1 cellular context compared by ENCODE assay signal in the genomic region with DNA sequence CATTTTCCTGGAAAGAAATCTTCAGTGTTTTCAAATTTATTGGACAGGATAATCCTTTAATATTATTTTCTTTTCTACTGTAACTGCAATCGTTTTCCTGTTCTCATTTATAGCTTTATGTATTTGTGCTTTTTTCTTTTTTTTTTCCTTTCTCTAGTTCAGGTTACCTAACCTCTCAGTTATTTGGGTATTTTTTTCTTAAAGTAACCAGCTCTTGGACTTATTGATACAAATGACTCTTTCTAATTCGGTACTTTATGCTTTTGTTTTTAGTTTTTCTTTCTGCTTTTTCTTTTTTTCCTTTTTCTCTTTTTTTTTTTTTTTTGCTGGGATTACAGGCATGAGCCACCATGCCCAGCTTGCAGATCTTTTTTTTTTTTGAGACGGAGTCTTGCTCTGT.
TF ChIP-seq lines count a peak whose summit lies in the region.

No MANE protein-coding gene starts in this region.

TF ChIP-seq in HEK293, 187 proteins besides CTCF, POLR2A, EP300 and RAD21 (continued from another document):
- TF ChIP-seq ZNF248 (tag by site-specific recombination; IDR thresholded peaks at IDR 0.05) = no peak
- TF ChIP-seq, protein P1, sequence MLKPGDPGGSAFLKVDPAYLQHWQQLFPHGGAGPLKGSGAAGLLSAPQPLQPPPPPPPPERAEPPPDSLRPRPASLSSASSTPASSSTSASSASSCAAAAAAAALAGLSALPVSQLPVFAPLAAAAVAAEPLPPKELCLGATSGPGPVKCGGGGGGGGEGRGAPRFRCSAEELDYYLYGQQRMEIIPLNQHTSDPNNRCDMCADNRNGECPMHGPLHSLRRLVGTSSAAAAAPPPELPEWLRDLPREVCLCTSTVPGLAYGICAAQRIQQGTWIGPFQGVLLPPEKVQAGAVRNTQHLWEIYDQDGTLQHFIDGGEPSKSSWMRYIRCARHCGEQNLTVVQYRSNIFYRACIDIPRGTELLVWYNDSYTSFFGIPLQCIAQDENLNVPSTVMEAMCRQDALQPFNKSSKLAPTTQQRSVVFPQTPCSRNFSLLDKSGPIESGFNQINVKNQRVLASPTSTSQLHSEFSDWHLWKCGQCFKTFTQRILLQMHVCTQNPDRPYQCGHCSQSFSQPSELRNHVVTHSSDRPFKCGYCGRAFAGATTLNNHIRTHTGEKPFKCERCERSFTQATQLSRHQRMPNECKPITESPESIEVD (tag by site-specific recombination; IDR thresholded peaks at IDR 0.05) = peak; percentile 47
- no peak for TF ChIP-seq ZNF112 (tag by site-specific recombination; IDR thresholded peaks at IDR 0.05)
- TF ChIP-seq ZNF664 (tag by site-specific recombination; IDR thresholded peaks at IDR 0.05) = no peak
- TF ChIP-seq, protein P2, sequence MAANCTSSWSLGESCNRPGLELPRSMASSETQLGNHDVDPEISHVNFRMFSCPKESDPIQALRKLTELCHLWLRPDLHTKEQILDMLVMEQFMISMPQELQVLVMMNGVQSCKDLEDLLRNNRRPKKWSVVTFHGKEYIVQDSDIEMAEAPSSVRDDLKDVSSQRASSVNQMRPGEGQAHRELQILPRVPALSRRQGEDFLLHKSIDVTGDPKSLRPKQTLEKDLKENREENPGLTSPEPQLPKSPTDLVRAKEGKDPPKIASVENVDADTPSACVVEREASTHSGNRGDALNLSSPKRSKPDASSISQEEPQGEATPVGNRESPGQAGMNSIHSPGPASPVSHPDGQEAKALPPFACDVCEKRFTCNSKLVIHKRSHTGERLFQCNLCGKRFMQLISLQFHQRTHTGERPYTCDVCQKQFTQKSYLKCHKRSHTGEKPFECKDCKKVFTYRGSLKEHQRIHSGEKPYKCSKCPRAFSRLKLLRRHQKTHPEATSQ (tag by site-specific recombination; IDR thresholded peaks at IDR 0.05) = no peak
